8 cellular contexts compared by ENCODE assay signal in genomic region chr1:10866314-10867091, GRCh38.
A peak's percentile ranks its signal among the peaks of the same experiment; 100 is the strongest.
DNase-seq lines count a peak whose midpoint lies in the region; ATAC-seq and TF ChIP-seq lines count a peak whose summit lies in the region.

No MANE protein-coding gene starts in this region.

- H2BK120ac ChIP-seq in mesendoderm (ENCODE audit: low read depth, low read length): no peak overlapping the region

- H3K79me1 ChIP-seq in mesendoderm (ENCODE audit: low read length): no peaks in the 10 kb centered on the region

- peak overlapping the region; percentile 91 for H3K4me2 ChIP-seq in mesendoderm (ENCODE audit: low read length)

- no peaks in the 10 kb centered on the region for H3K9me3 Mint-ChIP-seq in HFFc6
- no peaks in the 10 kb centered on the region for H3K9me3 Mint-ChIP-seq in T-helper 1 cell treated with Interleukin-12 subunit alpha and Interleukin-12 subunit beta and Interleukin-4 antibody, amounts not matched to agents 30 μg/mL and 1 μg/mL, for 36 hours

- H3K4me1 Mint-ChIP-seq in HFFc6 (ENCODE audit: low read depth): peaks cover 7% of the 10 kb centered on the region
- peaks cover 13% of the 10 kb centered on the region for H3K4me1 Mint-ChIP-seq in T-helper 1 cell treated with Interleukin-12 subunit alpha and Interleukin-12 subunit beta and Interleukin-4 antibody, amounts not matched to agents 30 μg/mL and 1 μg/mL, for 36 hours (ENCODE audit: low read depth)

- H2AK5ac ChIP-seq in mesendoderm (ENCODE audit: low read length): no peak overlapping the region

- DNase-seq in HFFc6: no peak
- DNase-seq in cerebellar cortex (ENCODE audit: low spot score): peak; percentile 25
- peak; percentile 51 for DNase-seq in mesendoderm
- no peak for DNase-seq in tibial artery

- peak overlapping the region; percentile 17 for H3K56ac ChIP-seq in mesendoderm (ENCODE audit: low read length)

- no peak overlapping the region for H3K23ac ChIP-seq in mesendoderm (ENCODE audit: low read length)

- H3K4ac ChIP-seq in mesendoderm (ENCODE audit: low read depth, low read length): no peak overlapping the region

- no peak overlapping the region for H4K8ac ChIP-seq in mesendoderm (ENCODE audit: low read depth, low read length)

- no peak overlapping the region for H2BK15ac ChIP-seq in mesendoderm (replicated peaks; ENCODE audit: low read depth)

- H2BK5ac ChIP-seq in mesendoderm (ENCODE audit: low read length): no peak overlapping the region

- peaks cover 53% of the 10 kb centered on the region for H3K27me3 Mint-ChIP-seq in HFFc6 (ENCODE audit: insufficient read depth)
- peaks cover 77% of the 10 kb centered on the region for H3K27me3 Mint-ChIP-seq in T-helper 1 cell treated with Interleukin-12 subunit alpha and Interleukin-12 subunit beta and Interleukin-4 antibody, amounts not matched to agents 30 μg/mL and 1 μg/mL, for 36 hours (ENCODE audit: low read depth)

- H3K4me3 ChIP-seq in mesendoderm (ENCODE audit: low read length) (no peak overlapping the region), tibial artery (peak overlapping the region; percentile 36 to 59)

- no peak overlapping the region for H4K5ac ChIP-seq in mesendoderm (ENCODE audit: low read length)

- no peaks in the 10 kb centered on the region for H3K36me3 Mint-ChIP-seq in HFFc6 (ENCODE audit: low read depth)
- H3K36me3 Mint-ChIP-seq in T-helper 1 cell treated with Interleukin-12 subunit alpha and Interleukin-12 subunit beta and Interleukin-4 antibody, amounts not matched to agents 30 μg/mL and 1 μg/mL, for 36 hours (ENCODE audit: low read depth): no peaks in the 10 kb centered on the region

- no peak overlapping the region for H3K27ac Mint-ChIP-seq in HFFc6
- no peak overlapping the region for H3K27ac Mint-ChIP-seq in T-helper 1 cell treated with Interleukin-12 subunit alpha and Interleukin-12 subunit beta and Interleukin-4 antibody, amounts not matched to agents 30 μg/mL and 1 μg/mL, for 36 hours

- H3K36me3 ChIP-seq in mesendoderm (ENCODE audit: control insufficient read depth, insufficient read depth, low read length) (no peaks in the 10 kb centered on the region), tibial artery (no peaks in the 10 kb centered on the region)

- H3K27ac ChIP-seq in mesendoderm (ENCODE audit: low read depth, low read length): no peak overlapping the region
- no peak overlapping the region for H3K27ac ChIP-seq in tibial artery

- H3K27me3 ChIP-seq in mesendoderm (ENCODE audit: insufficient read depth, low read length, poor library complexity) (no peaks in the 10 kb centered on the region), tibial artery (peaks cover 0 to 51% of the 10 kb centered on the region in 2 donors)

- no peak overlapping the region for H3K18ac ChIP-seq in mesendoderm (ENCODE audit: low read length)

- H3K79me2 ChIP-seq in mesendoderm (ENCODE audit: control insufficient read depth, insufficient read depth, low read length): no peaks in the 10 kb centered on the region

- ATAC-seq in GM19324 (IDR thresholded peaks at IDR 0.05; ENCODE audit: low FRiP score, unreplicated experiment) (no peak), GM21717 (IDR thresholded peaks at IDR 0.05; ENCODE audit: unreplicated experiment) (no peak), HG03097 (IDR thresholded peaks at IDR 0.05; ENCODE audit: low FRiP score, unreplicated experiment) (no peak)

- TF ChIP-seq CTCF in HFFc6 (IDR thresholded peaks at IDR 0.05): no peak
- no peak for TF ChIP-seq CTCF in tibial artery (IDR thresholded peaks at IDR 0.05)

- WGBS in mesendoderm (ENCODE audit: extremely low coverage, insufficient coverage, low lambda C conversion rate): no CpG with 5 or more reads among the region's 31 CpGs

- peaks cover 4% of the 10 kb centered on the region for H3K4me1 ChIP-seq in mesendoderm (ENCODE audit: control insufficient read depth, low read depth, low read length)
- peaks cover 0 to 42% (median 28%) of the 10 kb centered on the region in 4 donors for H3K4me1 ChIP-seq in tibial artery

- H3K9me3 ChIP-seq in tibial artery: no peaks in the 10 kb centered on the region

- peak overlapping the region; percentile 86 for H3K4me3 Mint-ChIP-seq in HFFc6
- H3K4me3 Mint-ChIP-seq in T-helper 1 cell treated with Interleukin-12 subunit alpha and Interleukin-12 subunit beta and Interleukin-4 antibody, amounts not matched to agents 30 μg/mL and 1 μg/mL, for 36 hours: peak overlapping the region; percentile 58

- H3K9ac ChIP-seq in mesendoderm (ENCODE audit: low read length): peak overlapping the region; percentile 26

- intact Hi-C loops in tibial artery (cut with DNase I; ENCODE audit: low total_unique reads): loop anchor here (5.0 kb wide), 1 partner anchor 359 kb away; no protein-coding TSS in a partner anchor

Comparison
In these comparisons a context has a peak if more than half of its experiments do, and no peak if none do; other contexts are left out.
1. DNase-seq: peak in cerebellar cortex (single experiment) and mesendoderm (single experiment); none in HFFc6 (single experiment) and tibial artery (0 of 2).